Comparison of ENCODE assay signal across 1 cellular context in genomic region chr2:100886054-100886453, GRCh38.
TF ChIP-seq lines count a peak whose summit lies in the region.

No MANE protein-coding gene starts in this region.

TF ChIP-seq in GM23338, 12 proteins besides CTCF, POLR2A, EP300 and RAD21 (continued from another document):
- TF ChIP-seq ZNF462 (CRISPR knock-in tag; IDR thresholded peaks at IDR 0.05): no peak
